In genomic region chr17:65609749-65610148, GRCh38 we compare ENCODE assay signal across 22 cellular contexts. TPM values are rescaled to one million over a fixed set of nuclear protein-coding genes. Genes with fewer than 3 reads are reported as not detected.
A peak's percentile ranks its signal among the peaks of the same experiment; 100 is the strongest.
DNase-seq lines count a peak whose midpoint lies in the region; ATAC-seq and TF ChIP-seq lines count a peak whose summit lies in the region.
"Had no signal": no experiment of that assay in that cellular context is flagged by ENCODE, and none has a peak within 500 bp of the region (broad histone marks: within the 10 kb centered on the region; RNA-seq: fewer than 3 reads in every experiment).

No MANE protein-coding gene starts in this region.

- 67 to 75% methylated on average over 2 of the region's 2 CpGs for WGBS in lower leg skin, 2 donors

- no peak for ATAC-seq in HG02623 (IDR thresholded peaks at IDR 0.05; ENCODE audit: unreplicated experiment)
- ATAC-seq: SK-N-SH treated with all-trans-retinoic acid at 6 μM for 48 hours had no signal

- intact Hi-C loops in lower leg skin (cut with DNase I; ENCODE audit: low total_unique reads) = no loop called here

- H3K4me3 ChIP-seq in cardiac fibroblast (replicated peaks in 1 of 2; ENCODE audit: low read depth in 2 of 2, low read length in 2 of 2) = no peak overlapping the region
- no peak overlapping the region for H3K4me3 ChIP-seq in lower leg skin (ENCODE audit: low read depth, poor library complexity, severe bottlenecking)

- TF ChIP-seq CTCF in cardiac fibroblast (IDR thresholded peaks at IDR 0.05; ENCODE audit: low read depth, low read length) (no peak), lower leg skin (IDR thresholded peaks at IDR 0.05) (no peak)

- no peak for TF ChIP-seq POLR2A in lower leg skin (IDR thresholded peaks at IDR 0.05)

- peak; percentile 70 for DNase-seq in HT-29 (ENCODE audit: low spot score)
- peak; percentile 10 to 86 for DNase-seq in cardiac fibroblast (ENCODE audit: low read depth in 2 of 2)
- DNase-seq in mesenteric fat pad (ENCODE audit: low spot score) = peak; percentile 62
- peak; percentile 51 for DNase-seq in ureter (ENCODE audit: low spot score)
- DNase-seq in NCI-H526 (lab: John Stamatoyannopoulos, UW) = no peak
- no peak for DNase-seq in lower leg skin (ENCODE audit: low spot score in 2 of 2)
- DNase-seq: BE2C; Caco-2; CD4-positive, alpha-beta T cell; DMS153; GF-D8; H9; NCI-H1417; NCI-H187; NCI-H2107; NCI-H2227 treated with DMSO at 0.1 percent for 48 hours; NCI-H510A treated with DMSO at 0.1 percent for 48 hours; NCI-H82; OCI-M1; SIG-M5 had no signal

RNA-seq across cellular contexts. Expression of gene AXIN2, which starts 48.3 kb away (rescaled TPM):
- 58.9 and 72.1 TPM in 2 replicates for total RNA-seq in HT-29 (2014; rRNA removed; shearing (Covaris generic))
- total RNA-seq in mesenteric fat pad (26.9 TPM), ureter (11.8 TPM), lower leg skin (10 to 100 TPM; 11.7 to 16.7 (median 14.6) TPM)

Comparison
In these comparisons a context has a peak if more than half of its experiments do, and no peak if none do; other contexts are left out.
1. DNase-seq: peak in HT-29 (single experiment), cardiac fibroblast (2 of 2), mesenteric fat pad (single experiment) and ureter (single experiment); none in NCI-H526 (0 of 2) and lower leg skin (0 of 2).